ENCODE assay signal across 8 cellular contexts in genomic region chr20:49916146-49917002, GRCh38. TPM values are rescaled to one million over a fixed set of nuclear protein-coding genes. Genes with fewer than 3 reads are reported as not detected.
DNase-seq lines count a peak whose midpoint lies in the region; ATAC-seq and TF ChIP-seq lines count a peak whose summit lies in the region.

No MANE protein-coding gene starts in this region.

- TF ChIP-seq CTCF in VCaP (conservative IDR thresholded peaks at IDR 0.05): no peak
- TF ChIP-seq CTCF in fibroblast of villous mesenchyme (IDR thresholded peaks at IDR 0.05; ENCODE audit: insufficient read depth, low read depth, low read length): no peak
- no peak for TF ChIP-seq CTCF in parathyroid adenoma (IDR thresholded peaks at IDR 0.05)

- H3K4me1 ChIP-seq in parathyroid adenoma: peaks cover 26% of the 10 kb centered on the region

- H3K27ac ChIP-seq in VCaP: peak overlapping the region; percentile 100
- peak overlapping the region; percentile 99 for H3K27ac ChIP-seq in parathyroid adenoma

- H3K27me3 ChIP-seq in parathyroid adenoma (ENCODE audit: control insufficient read depth, insufficient read depth, low read length): no peaks in the 10 kb centered on the region

- no peaks in the 10 kb centered on the region for H3K9me3 ChIP-seq in parathyroid adenoma (ENCODE audit: control insufficient read depth, low read length)

- H3K4me3 ChIP-seq in fibroblast of villous mesenchyme (ENCODE audit: low read depth, low read length): peak overlapping the region; percentile 83
- peak overlapping the region; percentile 99 for H3K4me3 ChIP-seq in parathyroid adenoma (ENCODE audit: low read depth, low read length)

- DNase-seq in COR-L47 (lab: John Stamatoyannopoulos, UW) (peak; percentile 11), HuH-7 (ENCODE audit: low spot score) (peak; percentile 97), fibroblast of villous mesenchyme (ENCODE audit: low read depth) (peak; percentile 55)

- H3K9ac ChIP-seq in parathyroid adenoma: no peak overlapping the region

- peak overlapping the region; percentile 96 for H3K4me2 ChIP-seq in parathyroid adenoma (ENCODE audit: low read length)

- H3K36me3 ChIP-seq in parathyroid adenoma (ENCODE audit: control insufficient read depth, insufficient read depth, low read length): no peaks in the 10 kb centered on the region

- ATAC-seq in GM18511 (IDR thresholded peaks at IDR 0.05; ENCODE audit: unreplicated experiment) (no peak), HG02840 (IDR thresholded peaks at IDR 0.05; ENCODE audit: low FRiP score, unreplicated experiment) (no peak), GM21576 (IDR thresholded peaks at IDR 0.05; ENCODE audit: unreplicated experiment) (no peak)

- H3K79me2 ChIP-seq in parathyroid adenoma: peaks cover 35% of the 10 kb centered on the region

- peak overlapping the region; percentile 92 for H2AFZ ChIP-seq in parathyroid adenoma

RNA-seq across cellular contexts. Expression of gene SPATA2, which starts 1.0 kb away (rescaled TPM):
- total RNA-seq in fibroblast of villous mesenchyme: 2.6 and 3.9 TPM in 2 replicates

RNA-seq across cellular contexts. Expression of gene RNF114, which starts 19.8 kb away (rescaled TPM):
- 44.1 and 57.0 TPM in 2 replicates for total RNA-seq in fibroblast of villous mesenchyme

Comparison
In these comparisons a context has a peak if more than half of its experiments do, and no peak if none do; other contexts are left out.
1. DNase-seq: peak in every context shown above with its lines; median percentile 97 in HuH-7; 55 in fibroblast of villous mesenchyme; 11 in COR-L47.